ENCODE assay signal across 6 cellular contexts in the genomic region with DNA sequence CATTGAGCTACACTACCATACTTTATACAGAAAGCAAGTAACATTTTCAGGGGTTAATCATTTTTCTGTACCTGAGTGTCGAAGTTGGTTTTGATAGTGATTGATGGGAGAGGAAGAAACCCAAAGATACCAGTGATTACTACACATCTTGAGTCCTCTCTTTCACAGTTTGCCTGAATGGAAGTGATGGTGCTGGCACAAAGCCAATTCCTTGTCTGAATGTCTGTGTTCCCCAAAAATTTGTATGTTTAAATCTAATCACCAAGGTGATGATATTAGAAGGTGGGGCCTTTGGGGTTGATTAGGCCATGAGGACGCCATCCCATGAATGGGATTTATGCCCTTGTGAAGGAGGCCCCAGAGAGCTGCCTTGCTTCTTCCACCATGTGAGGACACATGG.
"Had no signal": no experiment of that assay in that cellular context is flagged by ENCODE, and none has a peak within 500 bp of the region (broad histone marks: within the 10 kb centered on the region; RNA-seq: fewer than 3 reads in every experiment).

No MANE protein-coding gene starts in this region.

- DNase-seq: IMR-90, KBM-7, KG1 had no signal

- H3K27ac ChIP-seq: HL-60, KMS-11 had no signal

- FAIRE-seq: HepG2 had no signal

- H3K9ac ChIP-seq: KMS-11 had no signal

- ATAC-seq: HepG2 had no signal

- H3K4me2 ChIP-seq: KMS-11 had no signal
